8 cellular contexts compared by ENCODE assay signal in genomic region chr15:52178765-52179164, GRCh38. TPM values are rescaled to one million over a fixed set of nuclear protein-coding genes. Genes with fewer than 3 reads are reported as not detected.
DNase-seq lines count a peak whose midpoint lies in the region; ATAC-seq and TF ChIP-seq lines count a peak whose summit lies in the region.

No MANE protein-coding gene starts in this region.

- H4K20me1 ChIP-seq in DOHH2 (ENCODE audit: control insufficient read depth, insufficient read depth, low read depth, low read length): peaks cover 15% of the 10 kb centered on the region; the same call in 1 of the 2 replicates

- ATAC-seq in HG03460 (IDR thresholded peaks at IDR 0.05; ENCODE audit: unreplicated experiment): no peak
- no peak for ATAC-seq in HG03520 (IDR thresholded peaks at IDR 0.05; ENCODE audit: unreplicated experiment)

- H3K9me2 ChIP-seq in DOHH2 (replicated peaks; ENCODE audit: control insufficient read depth, low read length): no peaks in the 10 kb centered on the region

- peak overlapping the region; percentile 85 for H3K4me3 ChIP-seq in DOHH2 (ENCODE audit: low read length)
- H3K4me3 ChIP-seq in Peyer's patch: peak overlapping the region; percentile 64 to 97 (median 90)
- peak overlapping the region; percentile 74 for H3K4me3 ChIP-seq in epithelial cell of proximal tubule (ENCODE audit: low read depth, low read length)

- H3K27ac Mint-ChIP-seq in progenitor cell of endocrine pancreas: peak overlapping the region; percentile 97

- H3K4me1 ChIP-seq in DOHH2 (ENCODE audit: control insufficient read depth, low read length) (peaks cover 63% of the 10 kb centered on the region), Peyer's patch (no peaks in the 10 kb centered on the region)

- no peaks in the 10 kb centered on the region for H3K9me3 ChIP-seq in DOHH2 (ENCODE audit: control insufficient read depth, insufficient read depth, low read length)
- no peaks in the 10 kb centered on the region for H3K9me3 ChIP-seq in Peyer's patch

- no peaks in the 10 kb centered on the region for H3K9me3 Mint-ChIP-seq in progenitor cell of endocrine pancreas (ENCODE audit: low read depth)

- no peak for TF ChIP-seq CTCF in DOHH2 (IDR thresholded peaks at IDR 0.05; ENCODE audit: low read depth, low read length, poor library complexity, severe bottlenecking)
- no peak for TF ChIP-seq CTCF in Peyer's patch (IDR thresholded peaks at IDR 0.05)
- no peak for TF ChIP-seq CTCF in epithelial cell of proximal tubule (conservative IDR thresholded peaks at IDR 0.05; ENCODE audit: low read depth, low read length)
- TF ChIP-seq CTCF in progenitor cell of endocrine pancreas (IDR thresholded peaks at IDR 0.05; ENCODE audit: unreplicated experiment): no peak

- peak overlapping the region; percentile 88 for H3K4me3 Mint-ChIP-seq in progenitor cell of endocrine pancreas (ENCODE audit: low read depth)

- H3K36me3 ChIP-seq in DOHH2 (ENCODE audit: control insufficient read depth, low read length): peaks cover 17% of the 10 kb centered on the region
- H3K36me3 ChIP-seq in Peyer's patch: no peaks in the 10 kb centered on the region

- peak overlapping the region; percentile 94 for H3K4me2 ChIP-seq in DOHH2 (ENCODE audit: low read length)

- no peak for TF ChIP-seq POLR2A in Peyer's patch (IDR thresholded peaks at IDR 0.05)

- peaks cover 56% of the 10 kb centered on the region for H3K79me2 ChIP-seq in DOHH2 (ENCODE audit: control insufficient read depth, low read length)

- peaks cover 14% of the 10 kb centered on the region for H3F3A ChIP-seq in DOHH2 (ENCODE audit: control insufficient read depth, insufficient read depth)

- H3K4me1 Mint-ChIP-seq in progenitor cell of endocrine pancreas (ENCODE audit: low read depth): peaks cover 20% of the 10 kb centered on the region

- DNase-seq in Peyer's patch (no peak), epithelial cell of proximal tubule (ENCODE audit: low read depth) (no peak), progenitor cell of endocrine pancreas (ENCODE audit: low spot score, unreplicated experiment) (no peak), NCI-H2029 (lab: John Stamatoyannopoulos, UW) (no peak), SIG-M5 (lab: John Stamatoyannopoulos, UW) (no peak)

- H3K27ac ChIP-seq in DOHH2 (ENCODE audit: low read depth, low read length) (peak overlapping the region; percentile 87), Peyer's patch (peak overlapping the region; percentile 88 to 98 (median 96))

- H3K27me3 ChIP-seq in DOHH2 (ENCODE audit: control insufficient read depth, low read length) (no peaks in the 10 kb centered on the region), Peyer's patch (no peaks in the 10 kb centered on the region)

- peaks cover 10% of the 10 kb centered on the region for H3K27me3 Mint-ChIP-seq in progenitor cell of endocrine pancreas

- no peaks in the 10 kb centered on the region for H3K36me3 Mint-ChIP-seq in progenitor cell of endocrine pancreas (ENCODE audit: insufficient read depth)

RNA-seq across cellular contexts. Expression of gene GNB5, which starts 12.4 kb away (rescaled TPM):
- 100 to 1,000 TPM in 1 of 4 donors, 1 to 10 TPM in 3; 6.1 to 120 (median 7.6) TPM for total RNA-seq in Peyer's patch
- 23.7 and 32.1 TPM in 2 replicates for total RNA-seq in epithelial cell of proximal tubule
- 54.6 and 56.0 TPM in 2 replicates for total RNA-seq in progenitor cell of endocrine pancreas
